In genomic region chr17:19255279-19255678, GRCh38 we compare ENCODE assay signal across 1 cellular context.
TF ChIP-seq lines count a peak whose summit lies in the region.

No MANE protein-coding gene starts in this region.

TF ChIP-seq in HEK293, 187 proteins besides CTCF, POLR2A, EP300 and RAD21 (continued from another document and continues in another):
- TF ChIP-seq ZNF449 (tag by site-specific recombination; IDR thresholded peaks at IDR 0.05) (no peak), IKZF3 (tag by site-specific recombination; IDR thresholded peaks at IDR 0.05) (no peak), KLF7 (tag by site-specific recombination; IDR thresholded peaks at IDR 0.05; ENCODE audit: borderline replicate concordance) (peak; percentile 80; the same call in 1 of the 2 replicates), ZFHX2 (tag by site-specific recombination; conservative IDR thresholded peaks at IDR 0.05) (no peak), ZNF792 (tag by site-specific recombination; IDR thresholded peaks at IDR 0.05) (no peak), ZNF513 (tag by site-specific recombination; IDR thresholded peaks at IDR 0.05) (no peak), ZNF239 (tag by site-specific recombination; IDR thresholded peaks at IDR 0.05) (no peak), ZNF791 (tag by site-specific recombination; IDR thresholded peaks at IDR 0.05) (peak; percentile 84), MZF1 (tag by site-specific recombination; IDR thresholded peaks at IDR 0.05; ENCODE audit: borderline replicate concordance) (peak; percentile 71; the same call in 1 of the 2 replicates), ZIC2 (tag by site-specific recombination; IDR thresholded peaks at IDR 0.05) (no peak), SCRT2 (tag by site-specific recombination; IDR thresholded peaks at IDR 0.05) (no peak), ZBTB8A (tag by site-specific recombination; IDR thresholded peaks at IDR 0.05) (peak; percentile 93), ZNF530 (tag by site-specific recombination; IDR thresholded peaks at IDR 0.05; ENCODE audit: low read depth) (peak; percentile 90), ZNF221 (tag by site-specific recombination; IDR thresholded peaks at IDR 0.05; ENCODE audit: borderline replicate concordance) (no peak), ZNF214 (tag by site-specific recombination; IDR thresholded peaks at IDR 0.05; ENCODE audit: borderline replicate concordance) (no peak; the same call in 1 of the 2 replicates), ZNF639 (tag by site-specific recombination; IDR thresholded peaks at IDR 0.05) (peak; percentile 95), ZNF114 (tag by site-specific recombination; IDR thresholded peaks at IDR 0.05) (no peak), ZNF670 (tag by site-specific recombination; IDR thresholded peaks at IDR 0.05; ENCODE audit: low read depth) (no peak), GLIS1 (tag by site-specific recombination; IDR thresholded peaks at IDR 0.05) (no peak), BCL6B (tag by site-specific recombination; IDR thresholded peaks at IDR 0.05) (no peak), ZSCAN18 (tag by site-specific recombination; IDR thresholded peaks at IDR 0.05) (no peak), ZFP3 (tag by site-specific recombination; IDR thresholded peaks at IDR 0.05; ENCODE audit: low read depth) (peak; percentile 63), HIC1 (tag by site-specific recombination; IDR thresholded peaks at IDR 0.05) (no peak), ZNF600 (tag by site-specific recombination; IDR thresholded peaks at IDR 0.05) (no peak), SP7 (tag by site-specific recombination; IDR thresholded peaks at IDR 0.05) (no peak), GLIS2 (tag by site-specific recombination; IDR thresholded peaks at IDR 0.05) (no peak; the same call in 1 of the 2 replicates), TCF7L2 (IDR thresholded peaks at IDR 0.05; ENCODE audit: borderline replicate concordance, low read depth, low read length) (no peak), PRDM2 (tag by site-specific recombination; IDR thresholded peaks at IDR 0.05; ENCODE audit: borderline replicate concordance) (no peak), ZNF292 (tag by site-specific recombination; IDR thresholded peaks at IDR 0.05; ENCODE audit: borderline replicate concordance, low read depth) (peak; percentile 95), ZSCAN16 (tag by site-specific recombination; IDR thresholded peaks at IDR 0.05) (peak; percentile 44; the same call in 1 of the 2 replicates), GLI4 (tag by site-specific recombination; IDR thresholded peaks at IDR 0.05) (no peak), HOXC10 (CRISPR knock-in tag; IDR thresholded peaks at IDR 0.05) (no peak), ZNF140 (tag by site-specific recombination; IDR thresholded peaks at IDR 0.05) (peak; percentile 97), ZNF280C (tag by site-specific recombination; IDR thresholded peaks at IDR 0.05) (no peak), ZNF571 (tag by site-specific recombination; IDR thresholded peaks at IDR 0.05) (no peak), ZBTB6 (tag by site-specific recombination; IDR thresholded peaks at IDR 0.05) (no peak), ZNF2 (tag by site-specific recombination; IDR thresholded peaks at IDR 0.05) (no peak), ZNF664 (tag by site-specific recombination; IDR thresholded peaks at IDR 0.05) (peak; percentile 95), ZNF18 (tag by site-specific recombination; IDR thresholded peaks at IDR 0.05) (peak; percentile 64; the same call in 1 of the 2 replicates), ZNF302 (tag by site-specific recombination; IDR thresholded peaks at IDR 0.05; ENCODE audit: low read depth) (peak; percentile 67; the same call in 1 of the 2 replicates), ZBTB21 (tag by site-specific recombination; IDR thresholded peaks at IDR 0.05) (peak; percentile 82)
